In the genomic region with DNA sequence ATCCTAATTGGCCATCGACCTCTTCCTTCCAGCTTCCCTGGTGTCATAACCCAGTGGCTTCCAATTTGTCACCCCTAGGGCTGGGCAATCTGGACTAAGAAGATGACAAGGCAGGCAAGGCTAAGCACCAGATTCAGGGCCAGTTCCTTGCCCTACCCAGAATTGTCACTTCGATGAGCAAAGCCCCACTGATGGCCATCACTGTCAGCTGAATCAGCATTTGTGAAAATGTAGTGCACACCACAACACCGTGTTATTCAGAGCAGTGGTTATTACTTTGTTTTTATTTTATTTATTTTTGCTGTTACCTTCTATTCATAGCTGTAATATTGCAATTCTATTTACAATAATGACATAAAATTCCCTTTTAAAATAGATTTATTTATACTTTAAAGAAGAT, we compare ENCODE assay signal across 22 cellular contexts. TPM values are rescaled to one million over a fixed set of nuclear protein-coding genes. Genes with fewer than 3 reads are reported as not detected.
A peak's percentile ranks its signal among the peaks of the same experiment; 100 is the strongest.
DNase-seq lines count a peak whose midpoint lies in the region; ATAC-seq, FAIRE-seq and TF ChIP-seq lines count a peak whose summit lies in the region.
"Had no signal": no experiment of that assay in that cellular context is flagged by ENCODE, and none has a peak within 500 bp of the region (broad histone marks: within the 10 kb centered on the region; RNA-seq: fewer than 3 reads in every experiment).

No MANE protein-coding gene starts in this region.

- in situ Hi-C loops in K562 (cut with MboI), result no loop called here

- FAIRE-seq in K562 (lab: Jason Lieb, UNC) (no peak), H54 (lab: Jason Lieb, UNC) (no peak)
- FAIRE-seq: GM12892, GM18507, H1, HTR-8/SVneo had no signal

- TF ChIP-seq POLR2A in K562 (conservative IDR thresholded peaks at IDR 0.05) (no peak), suprapubic skin (IDR thresholded peaks at IDR 0.05) (no peak), H54 (IDR thresholded peaks at IDR 0.05; ENCODE audit: low read depth, low read length) (no peak)

- H3K4me2 ChIP-seq in GM23338, result no peak overlapping the region
- H3K4me2 ChIP-seq in K562 (ENCODE audit: insufficient read depth, low read length), result no peak overlapping the region
- no peak overlapping the region for H3K4me2 ChIP-seq in neural progenitor cell
- H3K4me2 ChIP-seq in smooth muscle cell, result peak overlapping the region; percentile 58

- H3K4me1 ChIP-seq in GM23338 (ENCODE audit: insufficient read depth), result peaks cover 17% of the 10 kb centered on the region
- peaks cover 0 to 8% of the 10 kb centered on the region in 2 experiments; a peak in 3 of 5 replicates for H3K4me1 ChIP-seq in K562 (replicated peaks in 1 of 2; ENCODE audit: control insufficient read depth in 2 of 2, insufficient read depth in 2 of 2, low read length in 2 of 2)
- H3K4me1 ChIP-seq in neural progenitor cell, result peaks cover 11% of the 10 kb centered on the region
- peaks cover 20% of the 10 kb centered on the region for H3K4me1 ChIP-seq in smooth muscle cell (ENCODE audit: low read depth)
- peaks cover 7% of the 10 kb centered on the region for H3K4me1 ChIP-seq in suprapubic skin
- H3K4me1 ChIP-seq: BE2C, HAP-1 had no signal

- ATAC-seq in GM23338 (no peak), K562 (no peak), HG02938 (IDR thresholded peaks at IDR 0.05; ENCODE audit: unreplicated experiment) (no peak)

- H3K4me3 Mint-ChIP-seq in GM23338 (no peak overlapping the region), neural progenitor cell (no peak overlapping the region)
- H3K4me3 Mint-ChIP-seq: CD4-positive, CD25-positive, alpha-beta regulatory T cell; IgD-negative memory B cell had no signal

- CTCF ChIA-PET in K562 (lab: Yijun Ruan, JAX; ENCODE audit: low intra/inter-chr PET ratio), result no interaction called here

- H3K9me3 Mint-ChIP-seq in GM23338 (peaks cover 2% of the 10 kb centered on the region; the same call in 2 of the 3 replicates), neural progenitor cell (peaks cover 8% of the 10 kb centered on the region)
- H3K9me3 Mint-ChIP-seq: IgD-negative memory B cell had no signal

- H3K36me3 ChIP-seq in GM23338 (ENCODE audit: insufficient read depth), result peaks cover 3% of the 10 kb centered on the region
- no peaks in the 10 kb centered on the region for H3K36me3 ChIP-seq in K562 (ENCODE audit: control insufficient read depth, insufficient read depth, low read length)
- no peaks in the 10 kb centered on the region for H3K36me3 ChIP-seq in neural progenitor cell
- H3K36me3 ChIP-seq in smooth muscle cell (ENCODE audit: low read depth), result no peaks in the 10 kb centered on the region
- no peaks in the 10 kb centered on the region for H3K36me3 ChIP-seq in suprapubic skin
- H3K36me3 ChIP-seq: BE2C, HAP-1 had no signal

- TF ChIP-seq RAD21 in K562 (CRISPR knock-in tag; conservative IDR thresholded peaks at IDR 0.05 in 1 of 2, IDR thresholded peaks at IDR 0.05 in 1 of 2), result no peak

- H3K9ac ChIP-seq in K562 (ENCODE audit: insufficient read depth in 1 of 2, low read depth in 2 of 2, low read length in 2 of 2) (no peak overlapping the region), neural progenitor cell (no peak overlapping the region), smooth muscle cell (ENCODE audit: low read depth) (no peak overlapping the region)

- H3K27ac Mint-ChIP-seq in GM23338, result no peak overlapping the region
- no peak overlapping the region for H3K27ac Mint-ChIP-seq in neural progenitor cell
- H3K27ac Mint-ChIP-seq: CD4-positive, CD25-positive, alpha-beta regulatory T cell; IgD-negative memory B cell had no signal

- H3K27ac ChIP-seq in GM23338 (ENCODE audit: low read depth) (no peak overlapping the region), K562 (ENCODE audit: extremely low read depth, low read depth, low read length) (no peak overlapping the region), neural progenitor cell (no peak overlapping the region), smooth muscle cell (ENCODE audit: low read depth) (no peak overlapping the region), suprapubic skin (no peak overlapping the region)

- no peaks in the 10 kb centered on the region for H3K27me3 Mint-ChIP-seq in GM23338 (ENCODE audit: insufficient read depth, low read depth, poor library complexity)
- H3K27me3 Mint-ChIP-seq in neural progenitor cell (ENCODE audit: insufficient read depth, low read depth), result peaks cover 2% of the 10 kb centered on the region
- H3K27me3 Mint-ChIP-seq: CD4-positive, CD25-positive, alpha-beta regulatory T cell had no signal

- intact Hi-C loops in K562 (cut with micrococcal nuclease), result no loop called here

- H3K4me1 Mint-ChIP-seq in GM23338 (peaks cover 29% of the 10 kb centered on the region), neural progenitor cell (peaks cover 10% of the 10 kb centered on the region)
- H3K4me1 Mint-ChIP-seq: CD4-positive, CD25-positive, alpha-beta regulatory T cell; IgD-negative memory B cell had no signal

- 0% methylated on average over 3 of the region's 3 CpGs for WGBS in K562 (ENCODE audit: insufficient coverage, low coverage, missing lambda C conversion rate)
- 13% methylated on average over 3 of the region's 3 CpGs for whole genome bisulfite sequencing in smooth muscle cell (ENCODE audit: low lambda C conversion rate)
- WGBS in suprapubic skin, result 66% methylated on average over 3 of the region's 3 CpGs

- DNase-seq in GM23338 (ENCODE audit: low spot score) (peak; percentile 20), K562 (ENCODE audit: extremely low read depth in 1 of 4, low spot score in 3 of 4) (no peak), neural progenitor cell (ENCODE audit: low spot score) (peak; percentile 6), smooth muscle cell (lab: John Stamatoyannopoulos, UW; ENCODE audit: unreplicated experiment) (no peak), suprapubic skin (ENCODE audit: low spot score in 2 of 2) (no peak), H54 (ENCODE audit: insufficient read length, low spot score) (no peak), germinal center (ENCODE audit: low spot score) (no peak)
- DNase-seq: ACHN; BE2C; C1 segment of cervical spinal cord; CD4-positive, CD25-positive, alpha-beta regulatory T cell; DMS153; DMS79; GDM1; KG1 had no signal

- POLR2A ChIA-PET in K562 (lab: Yijun Ruan, JAX), result no interaction called here

- H4K20me1 ChIP-seq in GM23338 (replicated peaks; ENCODE audit: insufficient read depth) (no peaks in the 10 kb centered on the region), K562 (replicated peaks; ENCODE audit: control insufficient read depth, insufficient read depth, low read length) (no peaks in the 10 kb centered on the region), neural progenitor cell (ENCODE audit: low read depth) (no peaks in the 10 kb centered on the region), smooth muscle cell (ENCODE audit: low read depth) (no peaks in the 10 kb centered on the region)

- H3K36me3 Mint-ChIP-seq in GM23338 (ENCODE audit: low read depth), result peaks cover 10% of the 10 kb centered on the region; the same call in 2 of the 3 replicates
- H3K36me3 Mint-ChIP-seq in neural progenitor cell, result no peaks in the 10 kb centered on the region
- H3K36me3 Mint-ChIP-seq: CD4-positive, CD25-positive, alpha-beta regulatory T cell; IgD-negative memory B cell had no signal

- H3K4me3 ChIP-seq in GM23338, result no peak overlapping the region
- H3K4me3 ChIP-seq in K562, result no peak overlapping the region
- no peak overlapping the region for H3K4me3 ChIP-seq in neural progenitor cell
- H3K4me3 ChIP-seq in smooth muscle cell, result no peak overlapping the region
- H3K4me3 ChIP-seq in suprapubic skin, result no peak overlapping the region
- H3K4me3 ChIP-seq: HAP-1 had no signal

- no peaks in the 10 kb centered on the region for H3F3A ChIP-seq in GM23338 (replicated peaks; ENCODE audit: low read depth)
- no peaks in the 10 kb centered on the region for H3F3A ChIP-seq in neural progenitor cell (ENCODE audit: low read depth)
- H3F3A ChIP-seq in smooth muscle cell (ENCODE audit: low read depth), result peaks cover 12% of the 10 kb centered on the region

- BruUV-seq in K562 (replicated peaks; lab: Mats Ljungman, UMichigan), result no TSS peak

- H3K9me3 ChIP-seq in K562 (replicated peaks; ENCODE audit: control insufficient read depth, insufficient read depth, low read depth, low read length) (no peaks in the 10 kb centered on the region), neural progenitor cell (ENCODE audit: low read depth) (no peaks in the 10 kb centered on the region), smooth muscle cell (replicated peaks; ENCODE audit: low read depth) (no peaks in the 10 kb centered on the region), suprapubic skin (no peaks in the 10 kb centered on the region)
- H3K9me3 ChIP-seq: BE2C, HAP-1 had no signal

- no peak overlapping the region for H2AFZ ChIP-seq in GM23338
- H2AFZ ChIP-seq in K562 (ENCODE audit: low read depth, low read length), result no peak overlapping the region
- peak overlapping the region; percentile 77 for H2AFZ ChIP-seq in neural progenitor cell (replicated peaks)
- H2AFZ ChIP-seq in smooth muscle cell (ENCODE audit: low read depth), result peak overlapping the region; percentile 88

- no peak for TF ChIP-seq CTCF in GM23338 (conservative IDR thresholded peaks at IDR 0.05; ENCODE audit: low read depth in 2 of 2)
- no peak for TF ChIP-seq CTCF in K562 (IDR thresholded peaks at IDR 0.05 in 2 of 3, conservative IDR thresholded peaks at IDR 0.05 in 1 of 3; ENCODE audit: insufficient read depth in 2 of 3, low read depth in 1 of 3, low read length in 3 of 3)
- TF ChIP-seq CTCF in neural progenitor cell (IDR thresholded peaks at IDR 0.05), result no peak
- TF ChIP-seq CTCF in smooth muscle cell (IDR thresholded peaks at IDR 0.05; ENCODE audit: borderline replicate concordance, insufficient read depth, poor library complexity, severe bottlenecking), result no peak
- TF ChIP-seq CTCF in suprapubic skin (IDR thresholded peaks at IDR 0.05), result no peak

- H3K9me2 ChIP-seq in GM23338 (ENCODE audit: insufficient read depth), result no peaks in the 10 kb centered on the region; the same call in 1 of the 2 replicates

- H3K79me2 ChIP-seq in GM23338 (replicated peaks; ENCODE audit: insufficient read depth) (no peaks in the 10 kb centered on the region), K562 (ENCODE audit: control insufficient read depth, insufficient read depth, low read length) (no peaks in the 10 kb centered on the region), neural progenitor cell (ENCODE audit: low read depth) (no peaks in the 10 kb centered on the region), smooth muscle cell (ENCODE audit: low read depth) (no peaks in the 10 kb centered on the region)

- TF ChIP-seq EP300 in K562 (IDR thresholded peaks at IDR 0.05; ENCODE audit: low read length), result no peak
- no peak for TF ChIP-seq EP300 in suprapubic skin (IDR thresholded peaks at IDR 0.05)

- no peaks in the 10 kb centered on the region for H3K9me1 ChIP-seq in K562 (ENCODE audit: control insufficient read depth, insufficient read depth, low read length)

- H3K27me3 ChIP-seq in GM23338 (ENCODE audit: insufficient read depth), result no peaks in the 10 kb centered on the region
- no peaks in the 10 kb centered on the region; a peak in 1 of 5 replicates for H3K27me3 ChIP-seq in K562 (ENCODE audit: control insufficient read depth in 2 of 2, insufficient read depth in 2 of 2, low read length in 2 of 2)
- H3K27me3 ChIP-seq in neural progenitor cell, result no peaks in the 10 kb centered on the region
- no peaks in the 10 kb centered on the region for H3K27me3 ChIP-seq in smooth muscle cell (ENCODE audit: low read depth)
- H3K27me3 ChIP-seq in suprapubic skin, result no peaks in the 10 kb centered on the region
- H3K27me3 ChIP-seq: BE2C had no signal

RNA-seq across cellular contexts. Expression of a gene that starts 47.6 kb away (rescaled TPM):
- total RNA-seq in GM23338 (2014; rRNA removed; shearing (Covaris generic)), result 0.28 TPM in 1 of 2 replicates, not detected in the other
- polyA plus RNA-seq in GM23338 (2016; fragmentation: Nextera tagmentation; extraction: Ambion mirVana) (0.16 TPM in 1 of 2 replicates, not detected in the other), K562 (2011; rRNA removed) (4.7 and 6.7 TPM in 2 replicates), K562 (2014; fragmentation: Illumina TruSeq; extraction: Trizol) (3.5 and 3.9 TPM in 2 replicates), K562 (2014; fragmentation: Nextera tagmentation; extraction: Ambion mirVana) (1 to 10 TPM; 2.3 to 6.7 TPM), K562 (2014; rRNA removed) (4.7 and 8.1 TPM in 2 replicates), smooth muscle cell (15.8 and 18.1 TPM in 2 replicates)
- 13.6 and 52.6 TPM in 2 replicates for total RNA-seq in K562 (2011; cell fraction: chromatin; rRNA removed; ENCODE audit: low replicate concordance)
- 11.7 and 15.3 TPM in 2 replicates for total RNA-seq in K562 (2011; cell fraction: nucleolus; rRNA removed)
- 23.2 and 31.9 TPM in 2 replicates for total RNA-seq in K562 (2011; cell fraction: nucleoplasm; rRNA removed)
- total RNA-seq in K562 (2014; rRNA removed) (5.6 and 7.1 TPM in 2 replicates), K562 (2014; rRNA removed; fragmentation: Illumina TruSeq; extraction: Trizol) (5.9 and 8.0 TPM in 2 replicates), K562 (2015; rRNA removed; fragmentation: Illumina TruSeq; extraction: Trizol) (7.1 and 7.5 TPM in 2 replicates), K562 (2021) (8.7 and 9.0 TPM in 2 replicates), neural progenitor cell (ENCODE audit: low replicate concordance) (10.7 and 14.7 TPM in 2 replicates), smooth muscle cell (14.6 and 15.6 TPM in 2 replicates), suprapubic skin (10 to 100 TPM; 12.7 to 28.0 (median 20.3) TPM)
- polyA plus RNA-seq in K562 (2011; cell fraction: cytosol; rRNA removed), result 3.0 and 4.7 TPM in 2 replicates
- polyA plus RNA-seq in K562 (2011; cell fraction: nucleus; rRNA removed), result 13.1 and 17.8 TPM in 2 replicates
- 4.0 and 4.8 TPM in 2 replicates for polyA plus RNA-seq in K562 (2012)
- polyA minus RNA-seq in K562 (2011; rRNA and poly(A)+ RNA removed), result 18.2 and 28.5 TPM in 2 replicates
- polyA minus RNA-seq in K562 (2011; cell fraction: cytosol; rRNA and poly(A)+ RNA removed), result 4.7 and 5.2 TPM in 2 replicates
- 19.8 and 25.3 TPM in 2 replicates for polyA minus RNA-seq in K562 (2011; cell fraction: nucleus; rRNA and poly(A)+ RNA removed)
- polyA plus RNA-seq: CD4-positive, CD25-positive, alpha-beta regulatory T cell had no signal

Comparison
In these comparisons a context has a peak if more than half of its experiments do, and no peak if none do; other contexts are left out.
1. DNase-seq: peak in GM23338 (single experiment) and neural progenitor cell (single experiment); none in K562 (0 of 4), smooth muscle cell (single experiment), suprapubic skin (0 of 2), H54 (single experiment) and germinal center (single experiment).
2. H2AFZ ChIP-seq: peak in neural progenitor cell (single experiment) and smooth muscle cell (single experiment); none in GM23338 (single experiment) and K562 (single experiment).